Comparison of ENCODE assay signal across 14 cellular contexts in the genomic region with DNA sequence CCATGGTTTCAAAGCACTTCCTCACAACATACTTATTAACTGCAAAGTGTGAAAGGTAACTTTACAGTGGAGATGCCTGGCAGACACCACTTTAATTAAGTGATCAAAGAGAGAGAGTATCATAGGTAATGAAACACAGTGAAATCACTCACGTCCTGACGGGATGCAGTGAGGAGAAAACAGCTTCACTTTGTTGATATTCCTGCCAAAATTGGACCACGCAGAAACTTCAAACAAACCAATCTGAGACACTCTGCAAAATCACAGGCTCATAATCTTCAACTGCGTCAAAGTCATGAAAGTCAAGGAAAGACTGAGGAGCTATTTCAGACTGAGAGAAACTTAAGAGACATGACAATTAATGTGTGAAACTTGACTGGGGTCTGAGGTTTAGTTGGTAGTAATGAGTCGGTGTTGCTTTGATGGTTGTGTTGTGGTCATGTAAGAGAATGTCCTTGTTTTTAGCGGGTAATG.
DNase-seq lines count a peak whose midpoint lies in the region; ATAC-seq and TF ChIP-seq lines count a peak whose summit lies in the region.
"Had no signal": no experiment of that assay in that cellular context is flagged by ENCODE, and none has a peak within 500 bp of the region (broad histone marks: within the 10 kb centered on the region; RNA-seq: fewer than 3 reads in every experiment).

No MANE protein-coding gene starts in this region.

- CTCF ChIA-PET in CD8-positive, alpha-beta T cell (lab: Charles Lee) = interaction anchor here (2.4 kb wide), 1 partner anchor 14 kb away, joined by 9 read pairs; no protein-coding TSS in a partner anchor

- H3K27ac ChIP-seq in CD8-positive, alpha-beta T cell (ENCODE audit: low read depth, low read length) = no peak overlapping the region
- no peak overlapping the region for H3K27ac ChIP-seq in ascending aorta
- H3K27ac ChIP-seq: colonic mucosa, ovary, tibial nerve had no signal

- H3K4me3 Mint-ChIP-seq in CD8-positive, alpha-beta T cell = no peak overlapping the region
- no peak overlapping the region for H3K4me3 Mint-ChIP-seq in chondrocyte (ENCODE audit: unreplicated experiment)

- H3K36me3 ChIP-seq in CD8-positive, alpha-beta T cell (ENCODE audit: insufficient read depth, low read length) = no peaks in the 10 kb centered on the region
- no peaks in the 10 kb centered on the region for H3K36me3 ChIP-seq in ascending aorta
- H3K36me3 ChIP-seq: colonic mucosa, ovary, tibial nerve had no signal

- no peak for DNase-seq in CD8-positive, alpha-beta T cell
- DNase-seq in chondrocyte (ENCODE audit: low spot score) = no peak
- no peak for DNase-seq in ascending aorta (ENCODE audit: low spot score in 2 of 2)
- DNase-seq in foreskin melanocyte = no peak
- DNase-seq: activated CD4-positive, CD25-positive, alpha-beta regulatory T cell; colonic mucosa; DMS53; NCI-H1436; ovary had no signal

- H3K27me3 ChIP-seq in CD8-positive, alpha-beta T cell (ENCODE audit: insufficient read depth, low read length) = no peaks in the 10 kb centered on the region
- H3K27me3 ChIP-seq in ascending aorta = no peaks in the 10 kb centered on the region
- H3K27me3 ChIP-seq: colonic mucosa, ovary, tibial nerve had no signal

- H3K27ac Mint-ChIP-seq in CD8-positive, alpha-beta T cell = peak overlapping the region; percentile 35
- peak overlapping the region; percentile 34 for H3K27ac Mint-ChIP-seq in chondrocyte (ENCODE audit: unreplicated experiment)

- intact Hi-C loops in CD8-positive, alpha-beta T cell (cut with DNase I, micrococcal nuclease) = no loop called here
- intact Hi-C loops in ascending aorta (cut with DNase I) = loop anchor here (5.0 kb wide), 2 partner anchors 39 to 154 kb away; no protein-coding TSS in a partner anchor

- ATAC-seq in CD8-positive, alpha-beta T cell = peak; percentile 21
- ATAC-seq in GM18520 (IDR thresholded peaks at IDR 0.05; ENCODE audit: unreplicated experiment) = peak; percentile 38
- ATAC-seq in HG03565 (IDR thresholded peaks at IDR 0.05; ENCODE audit: unreplicated experiment) = peak; percentile 50
- no peak for ATAC-seq in HG03108 (IDR thresholded peaks at IDR 0.05; ENCODE audit: unreplicated experiment)
- ATAC-seq: left lobe of liver had no signal

- H3K4me3 ChIP-seq in CD8-positive, alpha-beta T cell (ENCODE audit: low read depth, low read length) = no peak overlapping the region
- H3K4me3 ChIP-seq in ascending aorta = no peak overlapping the region
- H3K4me3 ChIP-seq: colonic mucosa, ovary, tibial nerve had no signal

- H3K9me3 Mint-ChIP-seq in CD8-positive, alpha-beta T cell = no peaks in the 10 kb centered on the region
- H3K9me3 Mint-ChIP-seq in chondrocyte (ENCODE audit: low read depth) = no peaks in the 10 kb centered on the region

- peaks cover 30% of the 10 kb centered on the region for H3K4me1 Mint-ChIP-seq in CD8-positive, alpha-beta T cell (ENCODE audit: low read depth)
- peaks cover 68% of the 10 kb centered on the region for H3K4me1 Mint-ChIP-seq in chondrocyte (ENCODE audit: low read depth)

- no peaks in the 10 kb centered on the region for H3K27me3 Mint-ChIP-seq in CD8-positive, alpha-beta T cell (ENCODE audit: low read depth)
- H3K27me3 Mint-ChIP-seq in chondrocyte (ENCODE audit: low read depth) = no peaks in the 10 kb centered on the region

- peaks cover 1% of the 10 kb centered on the region for H3K36me3 Mint-ChIP-seq in CD8-positive, alpha-beta T cell
- H3K36me3 Mint-ChIP-seq in chondrocyte (ENCODE audit: low read depth) = peaks cover 15% of the 10 kb centered on the region

- TF ChIP-seq CTCF in CD8-positive, alpha-beta T cell (IDR thresholded peaks at IDR 0.05) = no peak
- TF ChIP-seq CTCF in chondrocyte (IDR thresholded peaks at IDR 0.05) (no peak), ascending aorta (IDR thresholded peaks at IDR 0.05) (no peak)

- POLR2A ChIA-PET in CD8-positive, alpha-beta T cell (lab: Charles Lee) = no interaction called here

- H3K4me1 ChIP-seq in CD8-positive, alpha-beta T cell (ENCODE audit: insufficient read depth, low read length) = peaks cover 17% of the 10 kb centered on the region
- peaks cover 0 to 26% of the 10 kb centered on the region in 2 donors for H3K4me1 ChIP-seq in ascending aorta

- no peaks in the 10 kb centered on the region for H3K9me3 ChIP-seq in CD8-positive, alpha-beta T cell (ENCODE audit: low read length)
- no peaks in the 10 kb centered on the region for H3K9me3 ChIP-seq in ascending aorta
- H3K9me3 ChIP-seq: colonic mucosa, ovary, tibial nerve had no signal
